In genomic region chr13:99819962-99820361, GRCh38 we compare ENCODE assay signal across 19 cellular contexts.
"Had no signal": no experiment of that assay in that cellular context is flagged by ENCODE, and none has a peak within 500 bp of the region (broad histone marks: within the 10 kb centered on the region; RNA-seq: fewer than 3 reads in every experiment).

No MANE protein-coding gene starts in this region.

- H3K27ac Mint-ChIP-seq: endodermal cell; nephron; stimulated activated memory B cell treated with anti-CD40 and anti-IgM and Interleukin-4, amounts not matched to agents 10 μg/mL and 1 μg/mL and 100 μg/mL, for 72 hours; stimulated activated naive CD8-positive, alpha-beta T cell treated with anti-CD3 and anti-CD28 coated beads, Interleukin-15, Interleukin-2, amounts not matched to agents 100 ng/mL and 50 ng/mL, for 24 hours had no signal

- H3K27me3 ChIP-seq: heart left ventricle, neutrophil, right atrium auricular region, testis, tibial nerve had no signal

- H3K36me3 ChIP-seq: heart left ventricle, neutrophil, right atrium auricular region had no signal

- H3K4me1 ChIP-seq: heart left ventricle, right atrium auricular region, testis, tibial nerve had no signal

- H3K27ac ChIP-seq: coronary artery, heart left ventricle, neutrophil, right atrium auricular region, testis, tibial nerve had no signal

- H3K4me3 ChIP-seq: coronary artery, heart left ventricle, lung, right atrium auricular region, testis, tibial nerve had no signal

- H3K4me1 Mint-ChIP-seq: nephron; stimulated activated memory B cell treated with anti-CD40 and anti-IgM and Interleukin-4, amounts not matched to agents 10 μg/mL and 1 μg/mL and 100 μg/mL, for 72 hours had no signal

- DNase-seq: central memory CD4-positive, alpha-beta T cell; effector CD4-positive, alpha-beta T cell; endodermal cell; foreskin melanocyte; heart left ventricle; immature natural killer cell; left ventricle myocardium superior; mesenchymal stem cell; midbrain; stimulated activated CD4-positive, alpha-beta T cell treated with anti-CD3 and anti-CD28 coated beads, Interleukin-4, amount 100 ng/mL, for 1 hour; testis had no signal

- ATAC-seq: heart left ventricle; left ventricle myocardium superior; stimulated activated memory B cell treated with anti-CD40 and anti-IgM and Interleukin-4, amounts not matched to agents 10 μg/mL and 1 μg/mL and 100 μg/mL, for 72 hours had no signal

- H3K4me3 Mint-ChIP-seq: endodermal cell; immature natural killer cell; nephron; stimulated activated memory B cell treated with anti-CD40 and anti-IgM and Interleukin-4, amounts not matched to agents 10 μg/mL and 1 μg/mL and 100 μg/mL, for 72 hours; stimulated activated naive CD8-positive, alpha-beta T cell treated with anti-CD3 and anti-CD28 coated beads, Interleukin-15, Interleukin-2, amounts not matched to agents 100 ng/mL and 50 ng/mL, for 24 hours had no signal

- H3K9me3 ChIP-seq: neutrophil, testis had no signal

- H3K27me3 Mint-ChIP-seq: stimulated activated memory B cell treated with anti-CD40 and anti-IgM and Interleukin-4, amounts not matched to agents 10 μg/mL and 1 μg/mL and 100 μg/mL, for 72 hours; stimulated activated naive CD8-positive, alpha-beta T cell treated with anti-CD3 and anti-CD28 coated beads, Interleukin-15, Interleukin-2, amounts not matched to agents 100 ng/mL and 50 ng/mL, for 24 hours had no signal
